ENCODE assay signal across 2 cellular contexts in genomic region chr2:113200236-113200635, GRCh38.
TF ChIP-seq lines count a peak whose summit lies in the region.

No MANE protein-coding gene starts in this region.

TF ChIP-seq in A549, 52 proteins besides CTCF, POLR2A, EP300 and RAD21 (continued from another document):
- TF ChIP-seq REST (IDR thresholded peaks at IDR 0.05) (no peak), RARB (CRISPR knock-in tag; IDR thresholded peaks at IDR 0.05) (no peak), HDAC2 (IDR thresholded peaks at IDR 0.05) (no peak), CBX8 (IDR thresholded peaks at IDR 0.05) (no peak), MAX (IDR thresholded peaks at IDR 0.05) (no peak), ELK1 (IDR thresholded peaks at IDR 0.05; ENCODE audit: low read depth, low read length) (no peak), ZSCAN20 (CRISPR knock-in tag; IDR thresholded peaks at IDR 0.05) (no peak)

TF ChIP-seq in liver, 16 proteins besides CTCF, POLR2A, EP300 and RAD21 (continued from another document):
- TF ChIP-seq REST (IDR thresholded peaks at IDR 0.05): no peak
- TF ChIP-seq NR2F2 (IDR thresholded peaks at IDR 0.05): no peak
- TF ChIP-seq SP1 (IDR thresholded peaks at IDR 0.05): no peak
- no peak for TF ChIP-seq JUND (IDR thresholded peaks at IDR 0.05)
